23 cellular contexts compared by ENCODE assay signal in genomic region chr2:180001726-180002125, GRCh38. TPM values are rescaled to one million over a fixed set of nuclear protein-coding genes. Genes with fewer than 3 reads are reported as not detected.
DNase-seq lines count a peak whose midpoint lies in the region; ATAC-seq and TF ChIP-seq lines count a peak whose summit lies in the region.
"Had no signal": no experiment of that assay in that cellular context is flagged by ENCODE, and none has a peak within 500 bp of the region (broad histone marks: within the 10 kb centered on the region; RNA-seq: fewer than 3 reads in every experiment).

No MANE protein-coding gene starts in this region.

- POLR2A ChIA-PET in activated CD4-positive, alpha-beta T cell treated with anti-CD3 and anti-CD28 coated beads for 36 hours (lab: Charles Lee), result no interaction called here

- H3K9me3 Mint-ChIP-seq in activated CD4-positive, alpha-beta T cell treated with anti-CD3 and anti-CD28 coated beads for 36 hours (ENCODE audit: low read depth), result no peaks in the 10 kb centered on the region
- no peaks in the 10 kb centered on the region for H3K9me3 Mint-ChIP-seq in nephron progenitor cell
- H3K9me3 Mint-ChIP-seq: activated CD4-positive, alpha-beta memory T cell treated with anti-CD3 and anti-CD28 coated beads, Interleukin-2, amount 10 ng/mL, durations not matched to agents 7 days and 5 days had no signal

- H3K36me3 Mint-ChIP-seq in activated CD4-positive, alpha-beta T cell treated with anti-CD3 and anti-CD28 coated beads for 36 hours (ENCODE audit: low read depth), result peaks cover 27% of the 10 kb centered on the region
- peaks cover 9% of the 10 kb centered on the region for H3K36me3 Mint-ChIP-seq in nephron progenitor cell (ENCODE audit: low read depth)

- intact Hi-C loops in activated CD4-positive, alpha-beta T cell treated with anti-CD3 and anti-CD28 coated beads for 36 hours (cut with DNase I, micrococcal nuclease), result loop anchor here (10.0 kb wide), 3 partner anchors 737 to 983 kb away; partner anchors contain the start of genes SESTD1 (in 1 of the 2) and UBE2E3 (in 1 of the 2)

- CTCF ChIA-PET in activated CD4-positive, alpha-beta T cell treated with anti-CD3 and anti-CD28 coated beads for 36 hours (lab: Charles Lee), result interaction anchor here (1.1 kb wide), 1 partner anchor 8 kb away, joined by 3 read pairs; no protein-coding TSS in a partner anchor

- H3K27me3 Mint-ChIP-seq in activated CD4-positive, alpha-beta T cell treated with anti-CD3 and anti-CD28 coated beads for 36 hours, result no peaks in the 10 kb centered on the region
- H3K27me3 Mint-ChIP-seq in nephron progenitor cell (ENCODE audit: low read depth, poor library complexity), result no peaks in the 10 kb centered on the region
- H3K27me3 Mint-ChIP-seq: activated CD4-positive, alpha-beta memory T cell treated with anti-CD3 and anti-CD28 coated beads, Interleukin-2, amount 10 ng/mL, durations not matched to agents 7 days and 5 days had no signal

- H3K4me3 ChIP-seq in astrocyte of the spinal cord (ENCODE audit: low read depth, low read length), result no peak overlapping the region
- H3K4me3 ChIP-seq: BLaER1 treated with 17β-estradiol and CSF1 and Interleukin-3, amounts not matched to agents 10 nM and 100 nM; dorsolateral prefrontal cortex; lung; SK-N-MC had no signal

- H3K4me1 Mint-ChIP-seq in activated CD4-positive, alpha-beta T cell treated with anti-CD3 and anti-CD28 coated beads for 36 hours, result peaks cover 62% of the 10 kb centered on the region
- H3K4me1 Mint-ChIP-seq in nephron progenitor cell, result peaks cover 33% of the 10 kb centered on the region

- no peak for ATAC-seq in activated CD4-positive, alpha-beta T cell treated with anti-CD3 and anti-CD28 coated beads for 36 hours
- no peak for ATAC-seq in HG02588 (IDR thresholded peaks at IDR 0.05; ENCODE audit: unreplicated experiment)

- H3K4me3 Mint-ChIP-seq in activated CD4-positive, alpha-beta T cell treated with anti-CD3 and anti-CD28 coated beads for 36 hours, result no peak overlapping the region
- H3K4me3 Mint-ChIP-seq in nephron progenitor cell, result no peak overlapping the region
- H3K4me3 Mint-ChIP-seq: activated CD4-positive, alpha-beta memory T cell treated with anti-CD3 and anti-CD28 coated beads, Interleukin-2, amount 10 ng/mL, durations not matched to agents 7 days and 5 days had no signal

- no peak for DNase-seq in activated CD4-positive, alpha-beta T cell treated with anti-CD3 and anti-CD28 coated beads for 36 hours
- DNase-seq in activated CD4-positive, alpha-beta T cell treated with anti-CD3 and anti-CD28 coated beads for 4 hours, result no peak
- DNase-seq in HCEC 1CT (peak; percentile 18), astrocyte of the spinal cord (ENCODE audit: low read depth, low spot score) (no peak), nephron progenitor cell (no peak), D341Med (ENCODE audit: low spot score) (no peak), ecto neural progenitor cell (ENCODE audit: low spot score) (no peak)
- DNase-seq: activated CD4-positive, alpha-beta memory T cell treated with anti-CD3 and anti-CD28 coated beads, Interleukin-2, amount 10 ng/mL, durations not matched to agents 7 days and 5 days; activated CD4-positive, CD25-positive, alpha-beta regulatory T cell; activated naive CD4-positive, alpha-beta T cell treated with Interleukin-2 at 50 U/mL for 16 hours; amygdala; dorsolateral prefrontal cortex; erythroblast; NCI-H1436 treated with DMSO at 0.1 percent for 48 hours; NCI-H2171; NCI-H524 treated with DMSO at 0.1 percent for 48 hours; nucleus accumbens; RPMI8226; T1000 had no signal

- in situ Hi-C loops in astrocyte of the spinal cord (cut with HindIII; ENCODE audit: low sequenced_read_pairs), result no loop called here

- H3K27ac Mint-ChIP-seq in activated CD4-positive, alpha-beta T cell treated with anti-CD3 and anti-CD28 coated beads for 36 hours, result peak overlapping the region; percentile 24
- H3K27ac Mint-ChIP-seq in nephron progenitor cell, result peak overlapping the region; percentile 23
- H3K27ac Mint-ChIP-seq: activated CD4-positive, alpha-beta memory T cell treated with anti-CD3 and anti-CD28 coated beads, Interleukin-2, amount 10 ng/mL, durations not matched to agents 7 days and 5 days had no signal

- peak; percentile 13 for TF ChIP-seq CTCF in astrocyte of the spinal cord (IDR thresholded peaks at IDR 0.05; ENCODE audit: low read depth, low read length)
- TF ChIP-seq CTCF in nephron progenitor cell (IDR thresholded peaks at IDR 0.05), result no peak

RNA-seq across cellular contexts. Expression of gene CWC22, which starts 5.4 kb away (rescaled TPM):
- total RNA-seq in activated CD4-positive, alpha-beta T cell treated with anti-CD3 and anti-CD28 coated beads for 36 hours, result 10 to 100 TPM; 25.3 to 31.0 TPM
